In genomic region chr2:234988491-234988890, GRCh38 we compare ENCODE assay signal across 23 cellular contexts. TPM values are rescaled to one million over a fixed set of nuclear protein-coding genes. Genes with fewer than 3 reads are reported as not detected.
A peak's percentile ranks its signal among the peaks of the same experiment; 100 is the strongest.
DNase-seq lines count a peak whose midpoint lies in the region; TF ChIP-seq lines count a peak whose summit lies in the region.
"Had no signal": no experiment of that assay in that cellular context is flagged by ENCODE, and none has a peak within 500 bp of the region (broad histone marks: within the 10 kb centered on the region; RNA-seq: fewer than 3 reads in every experiment).

No MANE protein-coding gene starts in this region.

- no peak for TF ChIP-seq EP300 in transverse colon (IDR thresholded peaks at IDR 0.05; ENCODE audit: low read depth)

- no peaks in the 10 kb centered on the region for H3K27me3 ChIP-seq in mammary epithelial cell (ENCODE audit: insufficient read depth, low read length)
- no peaks in the 10 kb centered on the region for H3K27me3 ChIP-seq in osteoblast (ENCODE audit: insufficient read depth, low read length)
- no peaks in the 10 kb centered on the region for H3K27me3 ChIP-seq in transverse colon
- no peaks in the 10 kb centered on the region for H3K27me3 ChIP-seq in MG63
- H3K27me3 ChIP-seq: gastroesophageal sphincter, Peyer's patch, uterus had no signal

- WGBS in mammary epithelial cell (ENCODE audit: low coverage, missing lambda C conversion rate) = 95% methylated on average over 13 of the region's 14 CpGs
- WGBS in transverse colon (ENCODE audit: low coverage in 1 of 2), 2 donors = 92 to 100% methylated on average over 2 to 14 of the region's 14 CpGs

- H3K4me1 ChIP-seq in mammary epithelial cell (ENCODE audit: insufficient read depth, low read length) (peaks cover 22% of the 10 kb centered on the region), osteoblast (ENCODE audit: insufficient read depth, low read length) (peaks cover 38% of the 10 kb centered on the region), transverse colon (peaks cover 3 to 26% (median 11%) of the 10 kb centered on the region in 4 donors)
- H3K4me1 ChIP-seq: uterus had no signal

- TF ChIP-seq CTCF in RWPE1 (conservative IDR thresholded peaks at IDR 0.05; ENCODE audit: low read depth) = no peak
- no peak for TF ChIP-seq CTCF in mammary epithelial cell (conservative IDR thresholded peaks at IDR 0.05 in 1 of 2, IDR thresholded peaks at IDR 0.05 in 1 of 2; ENCODE audit: extremely low read depth in 1 of 2, insufficient read depth in 1 of 2, low read depth in 1 of 2, low read length in 2 of 2)
- TF ChIP-seq CTCF in osteoblast (IDR thresholded peaks at IDR 0.05; ENCODE audit: extremely low read depth, low read depth, low read length) = no peak
- no peak for TF ChIP-seq CTCF in transverse colon (IDR thresholded peaks at IDR 0.05)

- H3K4me3 ChIP-seq in mammary epithelial cell (replicated peaks in 1 of 3; ENCODE audit: insufficient read depth in 1 of 3, low read depth in 2 of 3, low read length in 3 of 3) (no peak overlapping the region), osteoblast (ENCODE audit: insufficient read depth, low read length) (no peak overlapping the region), transverse colon (no peak overlapping the region), MG63 (no peak overlapping the region)
- H3K4me3 ChIP-seq: gastroesophageal sphincter, Peyer's patch, uterus had no signal

- H3K27ac ChIP-seq in RWPE1 (peak overlapping the region; percentile 81), mammary epithelial cell (ENCODE audit: insufficient read depth, low read depth, low read length) (peak overlapping the region; percentile 71), osteoblast (ENCODE audit: low read depth, low read length) (peak overlapping the region; percentile 49), transverse colon (peak overlapping the region; percentile 46 to 70 (median 52))
- H3K27ac ChIP-seq: KMS-11 had no signal

- TF ChIP-seq POLR2A in transverse colon (IDR thresholded peaks at IDR 0.05) = no peak

- H3K4me2 ChIP-seq in mammary epithelial cell (ENCODE audit: insufficient read depth, low read depth, low read length) (peak overlapping the region; percentile 63), osteoblast (ENCODE audit: insufficient read depth, low read length) (peak overlapping the region; percentile 32)
- H3K4me2 ChIP-seq: KMS-11 had no signal

- POLR2A ChIA-PET in RWPE1 (lab: Yijun Ruan, JAX; ENCODE audit: low non-redundant PET) = no interaction called here

- in situ Hi-C loops in mammary epithelial cell (cut with MboI; ENCODE audit: low sequenced_read_pairs in 2 of 2) = no loop called here
- in situ Hi-C loops in transverse colon (cut with MboI; ENCODE audit: low pct_ligation_motif_present in 1 of 4, low pct_unique_long_range_greater_than_20kb in 1 of 4, low sequenced_read_pairs in 3 of 4) = no loop called here

- peaks cover 99% of the 10 kb centered on the region for H3K79me2 ChIP-seq in mammary epithelial cell (ENCODE audit: insufficient read depth, low read length)
- peaks cover 100% of the 10 kb centered on the region for H3K79me2 ChIP-seq in osteoblast (ENCODE audit: insufficient read depth, low read length)

- no TSS peak for BruUV-seq in mammary epithelial cell (replicated peaks; lab: Mats Ljungman, UMichigan)

- DNase-seq in RWPE1 (ENCODE audit: low spot score) = no peak
- no peak for DNase-seq in mammary epithelial cell
- DNase-seq in osteoblast (ENCODE audit: insufficient read length, low spot score, missing footprints) = peak; percentile 38
- DNase-seq in transverse colon = no peak
- no peak for DNase-seq in 8988T
- no peak for DNase-seq in MG63
- DNase-seq in HK-2 (ENCODE audit: unreplicated experiment) = no peak
- DNase-seq: activated CD4-positive, alpha-beta T cell treated with anti-CD3 and anti-CD28 coated beads for 4 hours; activated T-cell treated with anti-CD3 and anti-CD28 coated beads, Interleukin-2, amount 50 U/mL, for 24 hours; cortex of kidney; GF-D8; MV-4-11; NCI-H146; NCI-H524; nephron progenitor cell; NK-92 treated with Interleukin-12 subunit alpha and Interleukin-12 subunit beta, amount 100 ng/mL, for 24 hours; stimulated activated naive CD8-positive, alpha-beta T cell treated with anti-CD3 and anti-CD28 coated beads, Interleukin-15, amount 100 ng/mL, for 72 hours; T-helper 17 cell had no signal

- no peaks in the 10 kb centered on the region for H4K20me1 ChIP-seq in mammary epithelial cell (ENCODE audit: insufficient read depth, low read length)
- peaks cover 19% of the 10 kb centered on the region for H4K20me1 ChIP-seq in osteoblast (ENCODE audit: insufficient read depth, low read length)

- dilution Hi-C loops in mammary epithelial cell (cut with HindIII; ENCODE audit: low sequenced_read_pairs) = no loop called here

- H2AFZ ChIP-seq in mammary epithelial cell (ENCODE audit: low read depth, low read length) (no peak overlapping the region), osteoblast (ENCODE audit: low read length) (no peak overlapping the region)

- H3K9me3 ChIP-seq in mammary epithelial cell (replicated peaks; ENCODE audit: insufficient read depth, low read length) (no peaks in the 10 kb centered on the region), osteoblast (ENCODE audit: low read depth, low read length) (no peaks in the 10 kb centered on the region), transverse colon (no peaks in the 10 kb centered on the region), MG63 (no peaks in the 10 kb centered on the region)
- H3K9me3 ChIP-seq: gastroesophageal sphincter, Peyer's patch, uterus had no signal

- intact Hi-C loops in mammary epithelial cell (cut with micrococcal nuclease) (no loop called here), transverse colon (cut with DNase I; ENCODE audit: low total_unique reads) (no loop called here)

- peak overlapping the region; percentile 57 for H3K9ac ChIP-seq in mammary epithelial cell (ENCODE audit: insufficient read depth, low read length)
- H3K9ac ChIP-seq: KMS-11 had no signal

- CTCF ChIA-PET in RWPE1 (lab: Yijun Ruan, JAX) = no interaction called here
- CTCF ChIA-PET in mammary epithelial cell (lab: Charles Lee; ENCODE audit: low non-redundant PET) = no interaction called here

- no peaks in the 10 kb centered on the region for H3K36me3 ChIP-seq in mammary epithelial cell (ENCODE audit: insufficient read depth, low read length)
- peaks cover 40% of the 10 kb centered on the region for H3K36me3 ChIP-seq in osteoblast (ENCODE audit: insufficient read depth, low read length)
- H3K36me3 ChIP-seq in transverse colon = no peaks in the 10 kb centered on the region
- peaks cover 36% of the 10 kb centered on the region for H3K36me3 ChIP-seq in MG63
- H3K36me3 ChIP-seq: gastroesophageal sphincter, Peyer's patch, uterus had no signal

RNA-seq across cellular contexts. Expression of gene SH3BP4, which starts 36.7 kb away (rescaled TPM):
- total RNA-seq in mammary epithelial cell = 10 to 100 TPM; 54.6 to 63.0 TPM
- 36.8 TPM for polyA plus RNA-seq in mammary epithelial cell
- polyA minus RNA-seq in mammary epithelial cell = 66.1 TPM
- 113 and 121 TPM in 2 replicates for total RNA-seq in osteoblast
- total RNA-seq in transverse colon = 10 to 100 TPM in 3 of 4 donors, 1 to 10 TPM in 1; 7.5 to 24.9 (median 19.5) TPM
- total RNA-seq in MG63 (2014; rRNA removed; shearing (Covaris generic); ENCODE audit: low replicate concordance) = 34.2 and 39.5 TPM in 2 replicates
- total RNA-seq: activated CD8-positive, alpha-beta memory T cell treated with anti-CD3 and anti-CD28 coated beads for 36 hours had no signal
